10 cellular contexts compared by ENCODE assay signal in the genomic region with DNA sequence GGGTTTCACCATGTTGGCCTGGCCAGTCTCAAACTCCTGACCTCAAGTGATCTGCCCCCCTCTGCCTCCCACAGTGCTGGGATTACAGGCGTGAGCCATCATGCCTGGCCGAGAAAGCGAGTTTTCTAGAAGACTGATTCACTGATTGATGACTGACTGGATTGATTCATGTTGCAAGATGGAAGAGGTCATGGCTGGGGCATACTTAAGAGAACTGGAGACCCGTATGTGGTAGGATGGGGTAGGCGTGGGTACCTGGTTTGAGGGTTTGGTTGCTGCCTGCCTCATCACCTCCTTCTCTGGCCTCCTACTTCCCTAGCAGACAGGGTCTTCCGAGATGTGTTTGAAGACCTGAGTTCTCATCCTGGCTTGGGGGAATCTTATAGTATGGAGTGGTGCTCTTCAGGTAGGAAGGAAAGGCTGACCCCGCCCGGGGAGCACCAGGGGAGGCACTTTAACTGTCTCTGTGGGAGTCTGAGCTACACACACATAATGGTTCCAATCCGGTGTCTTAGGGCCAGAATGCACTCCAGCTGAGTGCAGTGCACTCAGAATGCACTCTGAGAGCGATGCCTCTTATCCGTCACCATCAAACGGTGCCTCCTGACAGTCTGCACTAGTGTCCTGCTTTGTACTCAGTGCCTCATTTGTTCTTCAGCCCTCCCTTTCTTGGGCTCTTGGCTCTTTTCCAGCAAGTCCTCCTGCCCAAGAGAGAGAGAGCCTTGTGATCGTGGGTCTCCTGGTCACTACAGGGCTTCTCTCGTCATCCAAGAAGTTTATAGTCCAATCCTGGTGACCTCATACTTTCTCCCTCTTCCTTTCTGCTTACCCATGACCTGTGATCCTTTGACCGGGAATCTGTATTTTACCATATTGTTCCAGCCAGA. TPM values are rescaled to one million over a fixed set of nuclear protein-coding genes. Genes with fewer than 3 reads are reported as not detected.
DNase-seq lines count a peak whose midpoint lies in the region; ATAC-seq, FAIRE-seq and TF ChIP-seq lines count a peak whose summit lies in the region.
"Had no signal": no experiment of that assay in that cellular context is flagged by ENCODE, and none has a peak within 500 bp of the region (broad histone marks: within the 10 kb centered on the region; RNA-seq: fewer than 3 reads in every experiment).

No MANE protein-coding gene starts in this region.

- H3K36me3 ChIP-seq in bronchial epithelial cell (ENCODE audit: control insufficient read depth, insufficient read depth, low read length), result peaks cover 21% of the 10 kb centered on the region
- peaks cover 0 to 33% of the 10 kb centered on the region in 2 experiments for H3K36me3 ChIP-seq in mesenchymal stem cell (ENCODE audit: control insufficient read depth in 1 of 2, insufficient read depth in 2 of 2, low read depth in 1 of 2, low read length in 2 of 2)

- H3K9me3 Mint-ChIP-seq in activated naive CD4-positive, alpha-beta T cell treated with anti-CD3 and anti-CD28 coated beads, Interleukin-2, amount 50 U/mL, for 24 hours, result no peaks in the 10 kb centered on the region
- no peaks in the 10 kb centered on the region for H3K9me3 Mint-ChIP-seq in type B pancreatic cell

- H3K23ac ChIP-seq in mesenchymal stem cell (ENCODE audit: low read length in 2 of 2), result no peak overlapping the region

- H3K27ac Mint-ChIP-seq in activated naive CD4-positive, alpha-beta T cell treated with anti-CD3 and anti-CD28 coated beads, Interleukin-2, amount 50 U/mL, for 24 hours, result no peak overlapping the region
- peak overlapping the region; percentile 84 for H3K27ac Mint-ChIP-seq in type B pancreatic cell

- H3K27me3 ChIP-seq in bronchial epithelial cell (ENCODE audit: control insufficient read depth, insufficient read depth, low read length), result no peaks in the 10 kb centered on the region
- peaks cover 0 to 16% of the 10 kb centered on the region in 2 experiments for H3K27me3 ChIP-seq in mesenchymal stem cell (ENCODE audit: control insufficient read depth in 1 of 2, insufficient read depth in 1 of 2, low read length in 2 of 2)

- H2BK120ac ChIP-seq in mesenchymal stem cell (ENCODE audit: low read depth, low read length), result no peak overlapping the region

- no peak overlapping the region for H4K8ac ChIP-seq in mesenchymal stem cell (ENCODE audit: low read length)

- H4K91ac ChIP-seq in mesenchymal stem cell (ENCODE audit: low read length), result no peak overlapping the region

- H2AK5ac ChIP-seq in mesenchymal stem cell (ENCODE audit: low read length, severe bottlenecking), result peak overlapping the region; percentile 8

- no peak for ATAC-seq in HG03108 (IDR thresholded peaks at IDR 0.05; ENCODE audit: unreplicated experiment)
- ATAC-seq in HG02588 (IDR thresholded peaks at IDR 0.05; ENCODE audit: unreplicated experiment), result no peak

- H3K4me3 Mint-ChIP-seq in activated naive CD4-positive, alpha-beta T cell treated with anti-CD3 and anti-CD28 coated beads, Interleukin-2, amount 50 U/mL, for 24 hours, result peak overlapping the region; percentile 61
- peak overlapping the region; percentile 46 for H3K4me3 Mint-ChIP-seq in type B pancreatic cell

- no peaks in the 10 kb centered on the region for H3K27me3 Mint-ChIP-seq in activated naive CD4-positive, alpha-beta T cell treated with anti-CD3 and anti-CD28 coated beads, Interleukin-2, amount 50 U/mL, for 24 hours
- H3K27me3 Mint-ChIP-seq in type B pancreatic cell, result no peaks in the 10 kb centered on the region

- H3K14ac ChIP-seq in mesenchymal stem cell (ENCODE audit: low read length in 2 of 2), result no peak overlapping the region

- peak; percentile 75 for FAIRE-seq in bronchial epithelial cell (lab: Jason Lieb, UNC)

- peaks cover 32% of the 10 kb centered on the region for H3K4me1 Mint-ChIP-seq in activated naive CD4-positive, alpha-beta T cell treated with anti-CD3 and anti-CD28 coated beads, Interleukin-2, amount 50 U/mL, for 24 hours
- H3K4me1 Mint-ChIP-seq in type B pancreatic cell (ENCODE audit: unreplicated experiment), result peaks cover 57% of the 10 kb centered on the region

- H3K4ac ChIP-seq in mesenchymal stem cell (ENCODE audit: low read depth in 1 of 2, low read length in 2 of 2), result no peak overlapping the region

- no peak for DNase-seq in activated naive CD4-positive, alpha-beta T cell treated with anti-CD3 and anti-CD28 coated beads, Interleukin-2, amount 50 U/mL, for 16 hours
- peak; percentile 91 for DNase-seq in bronchial epithelial cell (ENCODE audit: low read depth)
- peak; percentile 64 for DNase-seq in mesenchymal stem cell
- no peak for DNase-seq in type B pancreatic cell (ENCODE audit: extremely low spot score, unreplicated experiment)
- no peak for DNase-seq in SW 1271 (lab: John Stamatoyannopoulos, UW)

- H3K27ac ChIP-seq in mesenchymal stem cell (ENCODE audit: low read length, poor library complexity, severe bottlenecking), result peak overlapping the region; percentile 19
- H3K27ac ChIP-seq: C4-2B, KMS-11 had no signal

- peaks cover 68% of the 10 kb centered on the region for H3K4me1 ChIP-seq in mesenchymal stem cell (ENCODE audit: control insufficient read depth, insufficient read depth, low read depth, low read length)

- H3K9me3 ChIP-seq in mesenchymal stem cell (ENCODE audit: control insufficient read depth, low read length), result no peaks in the 10 kb centered on the region

- peaks cover 10% of the 10 kb centered on the region for H3K79me1 ChIP-seq in mesenchymal stem cell (replicated peaks; ENCODE audit: low read length, poor library complexity, severe bottlenecking)

- H2BK12ac ChIP-seq in mesenchymal stem cell (ENCODE audit: low read length in 2 of 2), result no peak overlapping the region

- no peaks in the 10 kb centered on the region for H3K36me3 Mint-ChIP-seq in activated naive CD4-positive, alpha-beta T cell treated with anti-CD3 and anti-CD28 coated beads, Interleukin-2, amount 50 U/mL, for 24 hours
- peaks cover 11% of the 10 kb centered on the region for H3K36me3 Mint-ChIP-seq in type B pancreatic cell

- H3K18ac ChIP-seq in mesenchymal stem cell (ENCODE audit: low read depth in 1 of 2, low read length in 2 of 2), result peak overlapping the region in 1 of 2 experiments; percentile 41

- no peak overlapping the region for H2BK5ac ChIP-seq in mesenchymal stem cell (ENCODE audit: low read depth, low read length, poor library complexity, severe bottlenecking)

- H2BK15ac ChIP-seq in mesenchymal stem cell (ENCODE audit: low read depth, poor library complexity, severe bottlenecking), result no peak overlapping the region

- no peak overlapping the region for H3K9ac ChIP-seq in mesenchymal stem cell (ENCODE audit: low read length)
- H3K9ac ChIP-seq: KMS-11 had no signal

- H3K4me3 ChIP-seq in bronchial epithelial cell (ENCODE audit: low read depth, low read length) (no peak overlapping the region), mesenchymal stem cell (ENCODE audit: insufficient read depth in 1 of 2, low read depth in 1 of 2, low read length in 2 of 2) (no peak overlapping the region)

- H3K4me2 ChIP-seq in mesenchymal stem cell (ENCODE audit: low read length, poor library complexity, severe bottlenecking), result no peak overlapping the region
- H3K4me2 ChIP-seq: KMS-11 had no signal

- no peak overlapping the region for H2AFZ ChIP-seq in mesenchymal stem cell (ENCODE audit: low read depth, low read length)

- TF ChIP-seq CTCF in bronchial epithelial cell (IDR thresholded peaks at IDR 0.05; ENCODE audit: insufficient read depth, low read length, severe bottlenecking) (no peak), type B pancreatic cell (conservative IDR thresholded peaks at IDR 0.05) (no peak)

- WGBS in mesenchymal stem cell, result 54% methylated on average over 15 of the region's 15 CpGs

RNA-seq across cellular contexts. Expression of a gene that starts 19.7 kb away (rescaled TPM):
- total RNA-seq in bronchial epithelial cell, result 32.4 and 35.8 TPM in 2 replicates
- polyA plus RNA-seq in mesenchymal stem cell (2013, experiment 1 of 2), result 14.9 TPM
- polyA plus RNA-seq in mesenchymal stem cell (2013, experiment 2 of 2), result 14.3 TPM
- total RNA-seq in type B pancreatic cell (ENCODE audit: low replicate concordance), result 64.7 and 83.9 TPM in 2 replicates

Comparison
In these comparisons a context has a peak if more than half of its experiments do, and no peak if none do; other contexts are left out.
1. DNase-seq: peak in bronchial epithelial cell (single experiment) and mesenchymal stem cell (single experiment); none in activated naive CD4-positive, alpha-beta T cell treated with anti-CD3 and anti-CD28 coated beads, Interleukin-2, amount 50 U/mL, for 16 hours (single experiment), type B pancreatic cell (single experiment) and SW 1271 (0 of 2).